ENCODE assay signal across 28 cellular contexts in genomic region chr12:70788774-70789173, GRCh38.
"Had no signal": no experiment of that assay in that cellular context is flagged by ENCODE, and none has a peak within 500 bp of the region (broad histone marks: within the 10 kb centered on the region; RNA-seq: fewer than 3 reads in every experiment).

No MANE protein-coding gene starts in this region.

- DNase-seq: Kasumi-1, MM.1S, MV-4-11, NCI-H1048, NCI-H1105, NCI-H1417, NCI-H1436 treated with DMSO at 0.1 percent for 48 hours, NCI-H1694, NCI-H187 treated with DMSO at 0.1 percent for 48 hours, NCI-H2029 treated with DMSO at 0.1 percent for 48 hours, NCI-H2107, NCI-H2171 treated with DMSO at 0.1 percent for 48 hours, NCI-H446, NCI-H510A, NCI-H524 treated with DMSO at 0.1 percent for 48 hours, NCI-H69, NCI-H774, OCI-M1, PC-9, Peyer's patch, SHP77 treated with DMSO at 0.1 percent for 48 hours had no signal

- H3K4me1 ChIP-seq: Peyer's patch, SJSA1 had no signal

- H3K4me1 Mint-ChIP-seq: IgD-negative memory B cell had no signal

- H3K4me2 ChIP-seq: KMS-11, PC-9 had no signal

- H3K4me3 Mint-ChIP-seq: IgD-negative memory B cell had no signal

- H2AFZ ChIP-seq: PC-9 had no signal

- H3K9me3 Mint-ChIP-seq: IgD-negative memory B cell had no signal

- ATAC-seq: K562, Right ventricle myocardium inferior had no signal

- H3K27me3 ChIP-seq: Peyer's patch, SJSA1 had no signal

- H3K27ac ChIP-seq: HL-60, KMS-11, PC-9, Peyer's patch, SJSA1, SK-N-MC had no signal

- H3K9me3 ChIP-seq: Peyer's patch, SJSA1 had no signal

- H3K4me3 ChIP-seq: K562, PC-9, Peyer's patch, SJSA1, SK-N-MC had no signal

- H3K9ac ChIP-seq: KMS-11 had no signal

- H3K36me3 ChIP-seq: Peyer's patch, SJSA1 had no signal

- H3K27ac Mint-ChIP-seq: IgD-negative memory B cell had no signal
